In the genomic region with DNA sequence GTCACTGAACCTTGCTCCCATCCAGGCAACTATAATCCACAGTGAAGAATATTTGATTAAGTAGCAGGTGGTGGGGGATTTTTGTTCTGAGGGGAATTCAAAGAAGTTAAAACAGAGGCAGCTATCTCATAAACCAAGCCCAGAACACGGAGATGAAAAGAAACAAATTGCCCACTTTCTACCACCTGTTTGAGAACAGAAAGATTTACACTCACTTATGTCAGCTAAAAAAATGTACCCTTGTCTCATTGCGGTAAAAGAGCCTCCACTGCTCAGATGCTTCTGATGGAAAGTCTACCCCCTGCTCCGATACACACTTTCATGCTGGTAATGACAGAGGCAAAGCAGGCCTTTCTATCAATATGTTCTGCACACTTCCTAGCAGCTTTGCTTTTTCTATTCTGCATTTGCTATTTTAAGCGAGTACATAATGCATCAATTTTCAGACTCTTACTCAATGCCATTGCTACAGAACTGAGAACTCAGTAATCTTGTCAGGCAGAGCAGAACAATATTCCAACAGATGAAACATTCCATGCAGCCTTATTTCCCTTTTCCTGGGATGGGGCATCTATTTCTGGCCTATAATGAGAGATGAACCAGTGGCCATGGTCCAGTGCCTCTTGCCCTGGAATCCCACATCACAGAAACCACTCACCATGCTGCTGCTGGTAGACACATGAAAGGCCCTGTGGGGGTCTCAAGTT, we compare ENCODE assay signal across 1 cellular context.
TF ChIP-seq lines count a peak whose summit lies in the region.

No MANE protein-coding gene starts in this region.

TF ChIP-seq in GM12878, 131 proteins besides CTCF, POLR2A, EP300 and RAD21 (continued from another document):
- TF ChIP-seq, protein P1, sequence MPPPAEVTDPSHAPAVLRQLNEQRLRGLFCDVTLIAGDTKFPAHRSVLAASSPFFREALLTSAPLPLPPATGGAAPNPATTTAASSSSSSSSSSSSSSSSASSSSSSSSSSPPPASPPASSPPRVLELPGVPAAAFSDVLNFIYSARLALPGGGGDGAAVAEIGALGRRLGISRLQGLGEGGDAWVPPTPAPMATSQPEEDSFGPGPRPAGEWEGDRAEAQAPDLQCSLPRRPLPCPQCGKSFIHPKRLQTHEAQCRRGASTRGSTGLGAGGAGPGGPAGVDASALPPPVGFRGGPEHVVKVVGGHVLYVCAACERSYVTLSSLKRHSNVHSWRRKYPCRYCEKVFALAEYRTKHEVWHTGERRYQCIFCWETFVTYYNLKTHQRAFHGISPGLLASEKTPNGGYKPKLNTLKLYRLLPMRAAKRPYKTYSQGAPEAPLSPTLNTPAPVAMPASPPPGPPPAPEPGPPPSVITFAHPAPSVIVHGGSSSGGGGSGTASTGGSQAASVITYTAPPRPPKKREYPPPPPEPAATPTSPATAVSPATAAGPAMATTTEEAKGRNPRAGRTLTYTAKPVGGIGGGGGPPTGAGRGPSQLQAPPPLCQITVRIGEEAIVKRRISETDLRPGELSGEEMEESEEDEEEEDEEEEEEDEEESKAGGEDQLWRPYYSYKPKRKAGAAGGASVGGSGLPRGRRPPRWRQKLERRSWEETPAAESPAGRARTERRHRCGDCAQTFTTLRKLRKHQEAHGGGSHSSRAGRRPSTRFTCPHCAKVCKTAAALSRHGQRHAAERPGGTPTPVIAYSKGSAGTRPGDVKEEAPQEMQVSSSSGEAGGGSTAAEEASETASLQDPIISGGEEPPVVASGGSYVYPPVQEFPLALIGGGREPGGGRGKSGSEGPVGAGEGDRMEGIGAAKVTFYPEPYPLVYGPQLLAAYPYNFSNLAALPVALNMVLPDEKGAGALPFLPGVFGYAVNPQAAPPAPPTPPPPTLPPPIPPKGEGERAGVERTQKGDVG (CRISPR knock-in tag; IDR thresholded peaks at IDR 0.05): no peak
- TF ChIP-seq IKZF2 (IDR thresholded peaks at IDR 0.05) (peak; percentile 85 to 90), SIX5 (IDR thresholded peaks at IDR 0.05; ENCODE audit: low read depth, low read length, severe bottlenecking) (no peak), HCFC1 (IDR thresholded peaks at IDR 0.05; ENCODE audit: low read length) (no peak), EED (IDR thresholded peaks at IDR 0.05; ENCODE audit: low read depth) (peak; percentile 89), NR2C2 (IDR thresholded peaks at IDR 0.05; ENCODE audit: borderline replicate concordance, control insufficient read depth, insufficient read length, low read depth) (no peak), RELA (IDR thresholded peaks at IDR 0.05; ENCODE audit: borderline replicate concordance, partially characterized antibody) (peak; percentile 76), KAT2A (conservative IDR thresholded peaks at IDR 0.05; ENCODE audit: control insufficient read depth, low read depth, low read length) (no peak), STAT1 (conservative IDR thresholded peaks at IDR 0.05) (no peak), POLR2AphosphoS2 (IDR thresholded peaks at IDR 0.05; ENCODE audit: low read depth, low read length) (no peak), MTA2 (IDR thresholded peaks at IDR 0.05; ENCODE audit: low read depth) (peak; percentile 91), ZNF622 (IDR thresholded peaks at IDR 0.05) (no peak), RB1 (IDR thresholded peaks at IDR 0.05; ENCODE audit: borderline replicate concordance) (no peak), PML (IDR thresholded peaks at IDR 0.05; ENCODE audit: low read length) (no peak), RFX5 (IDR thresholded peaks at IDR 0.05; ENCODE audit: low read depth, low read length) (no peak), NFYA (IDR thresholded peaks at IDR 0.05; ENCODE audit: borderline replicate concordance, low read depth, low read length) (no peak), TCF12 (IDR thresholded peaks at IDR 0.05; ENCODE audit: low read depth, low read length) (no peak; the same call in 1 of the 2 replicates), SREBF2 (IDR thresholded peaks at IDR 0.05; ENCODE audit: low read length) (no peak), TARDBP (IDR thresholded peaks at IDR 0.05; ENCODE audit: borderline replicate concordance) (no peak), CHD1 (IDR thresholded peaks at IDR 0.05; ENCODE audit: low read depth, low read length) (no peak), HDGF (IDR thresholded peaks at IDR 0.05) (no peak)
- TF ChIP-seq, protein P2, sequence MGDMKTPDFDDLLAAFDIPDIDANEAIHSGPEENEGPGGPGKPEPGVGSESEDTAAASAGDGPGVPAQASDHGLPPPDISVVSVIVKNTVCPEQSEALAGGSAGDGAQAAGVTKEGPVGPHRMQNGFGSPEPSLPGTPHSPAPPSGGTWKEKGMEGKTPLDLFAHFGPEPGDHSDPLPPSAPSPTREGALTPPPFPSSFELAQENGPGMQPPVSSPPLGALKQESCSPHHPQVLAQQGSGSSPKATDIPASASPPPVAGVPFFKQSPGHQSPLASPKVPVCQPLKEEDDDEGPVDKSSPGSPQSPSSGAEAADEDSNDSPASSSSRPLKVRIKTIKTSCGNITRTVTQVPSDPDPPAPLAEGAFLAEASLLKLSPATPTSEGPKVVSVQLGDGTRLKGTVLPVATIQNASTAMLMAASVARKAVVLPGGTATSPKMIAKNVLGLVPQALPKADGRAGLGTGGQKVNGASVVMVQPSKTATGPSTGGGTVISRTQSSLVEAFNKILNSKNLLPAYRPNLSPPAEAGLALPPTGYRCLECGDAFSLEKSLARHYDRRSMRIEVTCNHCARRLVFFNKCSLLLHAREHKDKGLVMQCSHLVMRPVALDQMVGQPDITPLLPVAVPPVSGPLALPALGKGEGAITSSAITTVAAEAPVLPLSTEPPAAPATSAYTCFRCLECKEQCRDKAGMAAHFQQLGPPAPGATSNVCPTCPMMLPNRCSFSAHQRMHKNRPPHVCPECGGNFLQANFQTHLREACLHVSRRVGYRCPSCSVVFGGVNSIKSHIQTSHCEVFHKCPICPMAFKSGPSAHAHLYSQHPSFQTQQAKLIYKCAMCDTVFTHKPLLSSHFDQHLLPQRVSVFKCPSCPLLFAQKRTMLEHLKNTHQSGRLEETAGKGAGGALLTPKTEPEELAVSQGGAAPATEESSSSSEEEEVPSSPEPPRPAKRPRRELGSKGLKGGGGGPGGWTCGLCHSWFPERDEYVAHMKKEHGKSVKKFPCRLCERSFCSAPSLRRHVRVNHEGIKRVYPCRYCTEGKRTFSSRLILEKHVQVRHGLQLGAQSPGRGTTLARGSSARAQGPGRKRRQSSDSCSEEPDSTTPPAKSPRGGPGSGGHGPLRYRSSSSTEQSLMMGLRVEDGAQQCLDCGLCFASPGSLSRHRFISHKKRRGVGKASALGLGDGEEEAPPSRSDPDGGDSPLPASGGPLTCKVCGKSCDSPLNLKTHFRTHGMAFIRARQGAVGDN (IDR thresholded peaks at IDR 0.05): peak; percentile 90
- TF ChIP-seq, protein P3, sequence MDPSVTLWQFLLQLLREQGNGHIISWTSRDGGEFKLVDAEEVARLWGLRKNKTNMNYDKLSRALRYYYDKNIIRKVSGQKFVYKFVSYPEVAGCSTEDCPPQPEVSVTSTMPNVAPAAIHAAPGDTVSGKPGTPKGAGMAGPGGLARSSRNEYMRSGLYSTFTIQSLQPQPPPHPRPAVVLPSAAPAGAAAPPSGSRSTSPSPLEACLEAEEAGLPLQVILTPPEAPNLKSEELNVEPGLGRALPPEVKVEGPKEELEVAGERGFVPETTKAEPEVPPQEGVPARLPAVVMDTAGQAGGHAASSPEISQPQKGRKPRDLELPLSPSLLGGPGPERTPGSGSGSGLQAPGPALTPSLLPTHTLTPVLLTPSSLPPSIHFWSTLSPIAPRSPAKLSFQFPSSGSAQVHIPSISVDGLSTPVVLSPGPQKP (IDR thresholded peaks at IDR 0.05; ENCODE audit: low read depth, low read length): no peak
